ENCODE assay signal across 1 cellular context in genomic region chr7:55048221-55048859, GRCh38.
TF ChIP-seq lines count a peak whose summit lies in the region.

No MANE protein-coding gene starts in this region.

TF ChIP-seq in IMR-90, 13 proteins besides CTCF, POLR2A, EP300 and RAD21 (continued from another document):
- TF ChIP-seq, protein P1, sequence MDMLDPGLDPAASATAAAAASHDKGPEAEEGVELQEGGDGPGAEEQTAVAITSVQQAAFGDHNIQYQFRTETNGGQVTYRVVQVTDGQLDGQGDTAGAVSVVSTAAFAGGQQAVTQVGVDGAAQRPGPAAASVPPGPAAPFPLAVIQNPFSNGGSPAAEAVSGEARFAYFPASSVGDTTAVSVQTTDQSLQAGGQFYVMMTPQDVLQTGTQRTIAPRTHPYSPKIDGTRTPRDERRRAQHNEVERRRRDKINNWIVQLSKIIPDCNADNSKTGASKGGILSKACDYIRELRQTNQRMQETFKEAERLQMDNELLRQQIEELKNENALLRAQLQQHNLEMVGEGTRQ (IDR thresholded peaks at IDR 0.05; ENCODE audit: low read depth, low read length) = no peak
- TF ChIP-seq RCOR1 (IDR thresholded peaks at IDR 0.05; ENCODE audit: insufficient replicate concordance, low read length) (no peak), MXI1 (IDR thresholded peaks at IDR 0.05; ENCODE audit: borderline replicate concordance, low read depth, low read length) (no peak), MAZ (IDR thresholded peaks at IDR 0.05; ENCODE audit: borderline replicate concordance, low read depth, low read length) (no peak), RFX5 (IDR thresholded peaks at IDR 0.05; ENCODE audit: low read depth, low read length) (no peak), MAFK (IDR thresholded peaks at IDR 0.05; ENCODE audit: low read depth, low read length) (no peak)
